ENCODE assay signal across 8 cellular contexts in genomic region chr7:149714081-149714909, GRCh38. TPM values are rescaled to one million over a fixed set of nuclear protein-coding genes. Genes with fewer than 3 reads are reported as not detected.
DNase-seq lines count a peak whose midpoint lies in the region; ATAC-seq and TF ChIP-seq lines count a peak whose summit lies in the region.

No MANE protein-coding gene starts in this region.

- H3K9me3 Mint-ChIP-seq in type B pancreatic cell, result peaks cover 12% of the 10 kb centered on the region

- peaks cover 21% of the 10 kb centered on the region for H3K4me1 Mint-ChIP-seq in type B pancreatic cell (ENCODE audit: unreplicated experiment)

- ATAC-seq in HG02610 (IDR thresholded peaks at IDR 0.05; ENCODE audit: unreplicated experiment), result peak; percentile 96

- no peak for TF ChIP-seq CTCF in GM10266 (IDR thresholded peaks at IDR 0.05; ENCODE audit: control insufficient read depth, insufficient read depth, low read depth, missing control alignments)
- TF ChIP-seq CTCF in left ventricle myocardium inferior (IDR thresholded peaks at IDR 0.05; ENCODE audit: borderline replicate concordance), result no peak
- TF ChIP-seq CTCF in type B pancreatic cell (conservative IDR thresholded peaks at IDR 0.05), result no peak

- peak overlapping the region; percentile 82 for H3K4me3 Mint-ChIP-seq in type B pancreatic cell

- no peaks in the 10 kb centered on the region for H3K27me3 Mint-ChIP-seq in type B pancreatic cell

- peak overlapping the region; percentile 86 for H3K4me3 ChIP-seq in left ventricle myocardium inferior

- DNase-seq in GM10266 (ENCODE audit: extremely low spot score) (peak; percentile 98), NCI-H1105 treated with DMSO at 0.1 percent for 48 hours (lab: John Stamatoyannopoulos, UW) (peak; percentile 85), T-helper 1 cell (peak; percentile 88 to 92 (median 91)), amniotic stem cell (lab: John Stamatoyannopoulos, UW) (peak; percentile 52), left ventricle myocardium inferior (peak; percentile 92), posterior vena cava (ENCODE audit: low spot score) (peak; percentile 97), type B pancreatic cell (ENCODE audit: extremely low spot score, unreplicated experiment) (peak; percentile 95)

- peaks cover 55% of the 10 kb centered on the region for H3K4me1 ChIP-seq in left ventricle myocardium inferior

- no peaks in the 10 kb centered on the region for H3K36me3 ChIP-seq in left ventricle myocardium inferior

- H3K27ac ChIP-seq in left ventricle myocardium inferior (replicated peaks), result peak overlapping the region; percentile 92

- H3K9me3 ChIP-seq in left ventricle myocardium inferior (replicated peaks), result peaks cover 33% of the 10 kb centered on the region

- H3K27me3 ChIP-seq in left ventricle myocardium inferior (ENCODE audit: low read depth), result no peaks in the 10 kb centered on the region

- intact Hi-C loops in left ventricle myocardium inferior (cut with micrococcal nuclease) (no loop called here), posterior vena cava (cut with DNase I) (no loop called here)

- H3K36me3 Mint-ChIP-seq in type B pancreatic cell, result no peaks in the 10 kb centered on the region

- H3K27ac Mint-ChIP-seq in type B pancreatic cell, result no peak overlapping the region

RNA-seq across cellular contexts. Expression of gene ZNF467, which starts 59.1 kb away (rescaled TPM):
- 5.2 TPM for total RNA-seq in left ventricle myocardium inferior
- 10 to 100 TPM; 10.9 to 12.0 TPM for total RNA-seq in posterior vena cava
- 16.7 and 17.6 TPM in 2 replicates for total RNA-seq in type B pancreatic cell (ENCODE audit: low replicate concordance)

Comparison
In these comparisons a context has a peak if more than half of its experiments do, and no peak if none do; other contexts are left out.
1. Peak in every context shown above with its lines: DNase-seq, ATAC-seq, H3K4me3 ChIP-seq and H3K27ac ChIP-seq.